14 cellular contexts compared by ENCODE assay signal in the genomic region with DNA sequence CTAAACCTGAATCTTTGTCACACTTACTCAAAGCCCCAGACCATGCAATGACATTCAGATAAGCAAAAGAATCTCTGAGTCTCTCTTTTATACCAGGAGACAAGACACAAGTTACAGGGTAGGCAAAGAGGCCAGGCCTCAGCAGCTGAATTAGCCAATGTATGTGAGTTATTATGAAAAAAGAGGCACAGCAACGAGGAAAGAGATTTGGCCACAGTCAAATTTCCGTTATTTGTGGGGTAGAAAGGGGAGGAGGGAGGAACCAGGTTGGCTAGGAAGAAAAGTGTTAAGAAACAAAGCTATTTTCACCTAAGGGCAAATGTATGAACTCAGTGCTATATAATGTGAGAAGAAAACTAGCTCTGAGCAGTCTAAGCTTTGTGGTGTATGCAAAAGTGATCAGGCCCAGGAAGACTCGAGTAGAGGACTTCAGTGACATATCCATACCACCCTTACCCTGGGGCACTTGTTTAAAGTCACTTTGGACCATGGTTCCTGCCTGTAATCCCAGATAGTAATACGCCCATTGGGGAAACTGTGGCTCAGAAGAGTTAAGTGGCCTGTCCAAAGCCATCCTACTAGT.
"Had no signal": no experiment of that assay in that cellular context is flagged by ENCODE, and none has a peak within 500 bp of the region (broad histone marks: within the 10 kb centered on the region; RNA-seq: fewer than 3 reads in every experiment).

No MANE protein-coding gene starts in this region.

- H3K27ac Mint-ChIP-seq: activated CD4-positive, alpha-beta T cell treated with anti-CD3 and anti-CD28 coated beads, Interleukin-2, amount 10 ng/mL, durations not matched to agents 7 days and 5 days; activated naive CD8-positive, alpha-beta T cell; naive B cell; T-helper 2 cell treated with Interferon-gamma antibody and Interleukin-4, amounts not matched to agents 5 μg/mL and 100 μg/mL, for 36 hours had no signal

- H3K4me3 ChIP-seq: hepatocyte, tibial nerve had no signal

- H3K4me3 Mint-ChIP-seq: activated CD4-positive, alpha-beta T cell treated with anti-CD3 and anti-CD28 coated beads, Interleukin-2, amount 10 ng/mL, durations not matched to agents 7 days and 5 days; activated naive CD8-positive, alpha-beta T cell; naive B cell; T-helper 2 cell treated with Interferon-gamma antibody and Interleukin-4, amounts not matched to agents 5 μg/mL and 100 μg/mL, for 36 hours had no signal

- ATAC-seq: esophagus mucosa, left lobe of liver had no signal

- H3K4me1 ChIP-seq: parathyroid adenoma had no signal

- H3K9me3 Mint-ChIP-seq: activated CD4-positive, alpha-beta T cell treated with anti-CD3 and anti-CD28 coated beads, Interleukin-2, amount 10 ng/mL, durations not matched to agents 7 days and 5 days; T-helper 2 cell treated with Interferon-gamma antibody and Interleukin-4, amounts not matched to agents 5 μg/mL and 100 μg/mL, for 36 hours had no signal

- H3K4me1 Mint-ChIP-seq: activated CD4-positive, alpha-beta T cell treated with anti-CD3 and anti-CD28 coated beads, Interleukin-2, amount 10 ng/mL, durations not matched to agents 7 days and 5 days; naive B cell had no signal

- H3K27ac ChIP-seq: hepatocyte, parathyroid adenoma, tibial nerve had no signal

- DNase-seq: activated CD4-positive, alpha-beta T cell treated with anti-CD3 and anti-CD28 coated beads, Interleukin-2, amount 10 ng/mL, durations not matched to agents 7 days and 5 days; activated CD8-positive, alpha-beta memory T cell treated with anti-CD3 and anti-CD28 coated beads, Interleukin-2, amount 50 U/mL, for 48 hours; activated gamma-delta T cell treated with Interleukin-2 at 50 U/mL for 16 hours; amniotic stem cell; mammary epithelial cell; naive B cell; stimulated activated CD4-positive, alpha-beta T cell treated with anti-CD3 and anti-CD28 coated beads, Interleukin-1b, Interleukin-23, amount 100 ng/mL, for 48 hours had no signal

- H3K36me3 ChIP-seq: tibial nerve had no signal

- H3K27me3 Mint-ChIP-seq: activated naive CD8-positive, alpha-beta T cell had no signal

- H3K9me3 ChIP-seq: tibial nerve had no signal

- H3K27me3 ChIP-seq: hepatocyte, tibial nerve had no signal

- H3K36me3 Mint-ChIP-seq: activated naive CD8-positive, alpha-beta T cell; naive B cell had no signal
